12 cellular contexts compared by ENCODE assay signal in genomic region chr21:25567472-25567871, GRCh38. TPM values are rescaled to one million over a fixed set of nuclear protein-coding genes. Genes with fewer than 3 reads are reported as not detected.
DNase-seq lines count a peak whose midpoint lies in the region; ATAC-seq, FAIRE-seq and TF ChIP-seq lines count a peak whose summit lies in the region.
"Had no signal": no experiment of that assay in that cellular context is flagged by ENCODE, and none has a peak within 500 bp of the region (broad histone marks: within the 10 kb centered on the region; RNA-seq: fewer than 3 reads in every experiment).

No MANE protein-coding gene starts in this region.

- H3K4me3 Mint-ChIP-seq in activated CD8-positive, alpha-beta T cell treated with anti-CD3 and anti-CD28 coated beads for 36 hours, result peak overlapping the region; percentile 83
- peak overlapping the region in 1 of 8 donors; percentile 5 for H3K4me3 Mint-ChIP-seq in naive B cell

- FAIRE-seq in GM19239 (lab: Jason Lieb, UNC), result peak; percentile 92
- FAIRE-seq: kidney had no signal

- no peaks in the 10 kb centered on the region for H3K27me3 ChIP-seq in GM06990 (replicated peaks; ENCODE audit: control insufficient read depth, insufficient read depth, low read length)

- peaks cover 96% of the 10 kb centered on the region for H3K36me3 Mint-ChIP-seq in activated CD8-positive, alpha-beta T cell treated with anti-CD3 and anti-CD28 coated beads for 36 hours (ENCODE audit: low read depth)
- no peaks in the 10 kb centered on the region for H3K36me3 Mint-ChIP-seq in naive B cell

- H3K4me1 Mint-ChIP-seq in activated CD8-positive, alpha-beta T cell treated with anti-CD3 and anti-CD28 coated beads for 36 hours (ENCODE audit: low read depth), result peaks cover 31% of the 10 kb centered on the region
- H3K4me1 Mint-ChIP-seq in naive B cell, result peaks cover 36 to 67% (median 61%) of the 10 kb centered on the region in 3 donors

- intact Hi-C loops in activated CD8-positive, alpha-beta T cell treated with anti-CD3 and anti-CD28 coated beads for 36 hours (cut with micrococcal nuclease), result loop anchor here (2.0 kb wide), 1 partner anchor 145 kb away; no protein-coding TSS in a partner anchor

- H3K9me3 Mint-ChIP-seq in activated CD8-positive, alpha-beta T cell treated with anti-CD3 and anti-CD28 coated beads for 36 hours, result no peaks in the 10 kb centered on the region
- H3K9me3 Mint-ChIP-seq in naive B cell, result no peaks in the 10 kb centered on the region

- POLR2A ChIA-PET in activated CD8-positive, alpha-beta T cell treated with anti-CD3 and anti-CD28 coated beads for 36 hours (lab: Charles Lee), result interaction anchor here (0.8 to 13.1 kb wide), 11 partner anchors 9 to 171 kb away, joined by 3 to 275 read pairs (median 32); no protein-coding TSS in a partner anchor

- TF ChIP-seq CTCF in GM06990 (IDR thresholded peaks at IDR 0.05; ENCODE audit: insufficient read depth, low read length, poor library complexity, severe bottlenecking), result peak; percentile 33
- TF ChIP-seq CTCF in activated CD8-positive, alpha-beta T cell treated with anti-CD3 and anti-CD28 coated beads for 36 hours (IDR thresholded peaks at IDR 0.05), result no peak

- no peaks in the 10 kb centered on the region for H3K27me3 Mint-ChIP-seq in activated CD8-positive, alpha-beta T cell treated with anti-CD3 and anti-CD28 coated beads for 36 hours
- no peaks in the 10 kb centered on the region for H3K27me3 Mint-ChIP-seq in naive B cell

- ATAC-seq in activated CD8-positive, alpha-beta T cell treated with anti-CD3 and anti-CD28 coated beads for 36 hours, result peak; percentile 10
- no peak for ATAC-seq in naive B cell (ENCODE audit: low read depth in 2 of 2)
- no peak for ATAC-seq in HG02759 (IDR thresholded peaks at IDR 0.05; ENCODE audit: unreplicated experiment)

- H3K27ac Mint-ChIP-seq in activated CD8-positive, alpha-beta T cell treated with anti-CD3 and anti-CD28 coated beads for 36 hours, result peak overlapping the region; percentile 98
- H3K27ac Mint-ChIP-seq in naive B cell, result peak overlapping the region in 4 of 6 donors; percentile 24 to 66 (median 37)

- H3K4me3 ChIP-seq in GM06990 (replicated peaks; ENCODE audit: low read depth, low read length), result peak overlapping the region; percentile 92
- H3K4me3 ChIP-seq: SK-N-MC had no signal

- peaks cover 24% of the 10 kb centered on the region for H3K36me3 ChIP-seq in GM06990 (ENCODE audit: control insufficient read depth, insufficient read depth, low read length)

- CTCF ChIA-PET in activated CD8-positive, alpha-beta T cell treated with anti-CD3 and anti-CD28 coated beads for 36 hours (lab: Charles Lee), result interaction anchor here (1.3 to 3.5 kb wide), 4 partner anchors 55 to 146 kb away, joined by 5 to 14 read pairs (median 6); no protein-coding TSS in a partner anchor

- DNase-seq in GM06990 (ENCODE audit: extremely low read depth, insufficient read length) (no peak), GM19239 (ENCODE audit: insufficient read length, low spot score) (no peak), naive B cell (no peak), T1000 (lab: John Stamatoyannopoulos, UW) (no peak), NCI-H187 treated with DMSO at 0.1 percent for 48 hours (lab: John Stamatoyannopoulos, UW) (no peak)
- no peak for DNase-seq in activated CD8-positive, alpha-beta T cell treated with anti-CD3 and anti-CD28 coated beads for 36 hours
- DNase-seq: activated CD4-positive, alpha-beta T cell treated with anti-CD3 and anti-CD28 coated beads, Interleukin-2, amount 50 U/mL, for 1 hour; KBM-7; kidney; NCI-H2081 treated with DMSO at 0.1 percent for 48 hours had no signal

RNA-seq across cellular contexts. Expression of gene MRPL39, which starts 39.8 kb away (rescaled TPM):
- total RNA-seq in activated CD8-positive, alpha-beta T cell treated with anti-CD3 and anti-CD28 coated beads for 36 hours, result 10 to 100 TPM; 67.1 to 71.0 TPM
- polyA plus RNA-seq in naive B cell (ENCODE audit: low read depth in 6 of 6), result 10 to 100 TPM; 38.4 to 65.4 (median 53.7) TPM
